ENCODE assay signal across 7 cellular contexts in genomic region chr12:67068773-67069450, GRCh38.
DNase-seq lines count a peak whose midpoint lies in the region; ATAC-seq, FAIRE-seq and TF ChIP-seq lines count a peak whose summit lies in the region.

No MANE protein-coding gene starts in this region.

- peaks cover 35% of the 10 kb centered on the region for H3K27me3 ChIP-seq in HCT116 (ENCODE audit: insufficient read depth, low read length)
- H3K27me3 ChIP-seq in ectodermal cell (ENCODE audit: control insufficient read depth, insufficient read depth, low read length, poor library complexity, severe bottlenecking): peaks cover 7% of the 10 kb centered on the region
- H3K27me3 ChIP-seq in suprapubic skin: peaks cover 11% of the 10 kb centered on the region

- no peak for FAIRE-seq in GM12892 (lab: Jason Lieb, UNC)

- DNase-seq in GM12892 (ENCODE audit: insufficient read length) (peak; percentile 14), HCT116 (ENCODE audit: low read depth, low spot score) (no peak), NCI-H1048 (lab: John Stamatoyannopoulos, UW) (peak; percentile 13), suprapubic skin (ENCODE audit: low spot score in 2 of 2) (no peak)
- peak; percentile 29 to 47 for DNase-seq in activated CD4-positive, alpha-beta T cell treated with anti-CD3 and anti-CD28 coated beads for 4 hours

- no peak for TF ChIP-seq CTCF in HCT116 (IDR thresholded peaks at IDR 0.05 in 2 of 3, conservative IDR thresholded peaks at IDR 0.05 in 1 of 3; ENCODE audit: borderline replicate concordance in 1 of 3, insufficient read depth in 1 of 3, low read depth in 2 of 3, low read length in 2 of 3)
- TF ChIP-seq CTCF in suprapubic skin (IDR thresholded peaks at IDR 0.05): no peak

- no peak for TF ChIP-seq POLR2A in GM12892 (IDR thresholded peaks at IDR 0.05; ENCODE audit: low read depth, low read length)
- TF ChIP-seq POLR2A in HCT116 (IDR thresholded peaks at IDR 0.05; ENCODE audit: borderline replicate concordance, extremely low read depth, insufficient read depth, insufficient read length): no peak
- TF ChIP-seq POLR2A in suprapubic skin (IDR thresholded peaks at IDR 0.05): no peak

- no peak for TF ChIP-seq RAD21 in HCT116 (IDR thresholded peaks at IDR 0.05; ENCODE audit: low read depth)

- H3K9me3 ChIP-seq in HCT116 (ENCODE audit: control insufficient read depth in 1 of 2, insufficient read depth in 1 of 2, low read depth in 1 of 2, low read length in 2 of 2): no peaks in the 10 kb centered on the region
- H3K9me3 ChIP-seq in ectodermal cell (ENCODE audit: control insufficient read depth, low read length): no peaks in the 10 kb centered on the region
- no peaks in the 10 kb centered on the region for H3K9me3 ChIP-seq in mesodermal cell (ENCODE audit: control insufficient read depth, low read length)
- no peaks in the 10 kb centered on the region for H3K9me3 ChIP-seq in suprapubic skin

- H3K9ac ChIP-seq in HCT116 (ENCODE audit: low read length): no peak overlapping the region

- H3K36me3 ChIP-seq in HCT116 (ENCODE audit: control insufficient read depth in 1 of 2, insufficient read depth in 2 of 2, low read length in 2 of 2) (no peaks in the 10 kb centered on the region), ectodermal cell (ENCODE audit: control insufficient read depth, insufficient read depth, low read length) (no peaks in the 10 kb centered on the region), mesodermal cell (ENCODE audit: control insufficient read depth, insufficient read depth, low read length) (no peaks in the 10 kb centered on the region), suprapubic skin (no peaks in the 10 kb centered on the region)

- TF ChIP-seq EP300 in suprapubic skin (IDR thresholded peaks at IDR 0.05): no peak

- 0% methylated on average over 76 to 80 of the region's 81 CpGs for WGBS in ectodermal cell, 2 experiments
- WGBS in mesodermal cell (ENCODE audit: insufficient coverage in 2 of 2), 2 experiments: 0% methylated on average over 28 to 47 of the region's 81 CpGs
- 2% methylated on average over 25 of the region's 81 CpGs for WGBS in suprapubic skin

- peak overlapping the region; percentile 29 to 46 for H3K4me3 ChIP-seq in HCT116 (replicated peaks in 1 of 2; ENCODE audit: low read depth in 1 of 2, low read length in 2 of 2)
- H3K4me3 ChIP-seq in ectodermal cell (ENCODE audit: insufficient read depth, low read depth, low read length): peak overlapping the region; percentile 72
- H3K4me3 ChIP-seq in mesodermal cell (ENCODE audit: extremely low read depth, insufficient read depth, low read length, poor library complexity, severe bottlenecking): peak overlapping the region; percentile 53
- H3K4me3 ChIP-seq in suprapubic skin: peak overlapping the region; percentile 65

- H4K20me1 ChIP-seq in HCT116 (ENCODE audit: insufficient read depth): no peaks in the 10 kb centered on the region

- intact Hi-C loops in HCT116 (cut with micrococcal nuclease): no loop called here

- POLR2A ChIA-PET in HCT116 (lab: Charles Lee): no interaction called here

- CTCF ChIA-PET in HCT116 (lab: Charles Lee): no interaction called here

- no TSS peak for BruUV-seq in HCT116 (replicated peaks; lab: Mats Ljungman, UMichigan)

- ATAC-seq in HCT116: peak; percentile 72

- no peaks in the 10 kb centered on the region for H3K79me2 ChIP-seq in HCT116 (ENCODE audit: insufficient read depth, low read length)

- peaks cover 0 to 3% of the 10 kb centered on the region in 2 experiments; a peak in 2 of 4 replicates for H3K4me1 ChIP-seq in HCT116 (ENCODE audit: control insufficient read depth in 1 of 2, insufficient read depth in 2 of 2, low read length in 2 of 2)
- peaks cover 9% of the 10 kb centered on the region for H3K4me1 ChIP-seq in ectodermal cell (ENCODE audit: control insufficient read depth, insufficient read depth, low read length)
- H3K4me1 ChIP-seq in mesodermal cell (ENCODE audit: control insufficient read depth, insufficient read depth, low read length, poor library complexity, severe bottlenecking): peaks cover 11% of the 10 kb centered on the region
- peaks cover 23% of the 10 kb centered on the region for H3K4me1 ChIP-seq in suprapubic skin

- no peak overlapping the region for H3K27ac ChIP-seq in HCT116 (ENCODE audit: low read depth, low read length)
- H3K27ac ChIP-seq in ectodermal cell (ENCODE audit: insufficient read depth, low read depth, low read length, poor library complexity, severe bottlenecking): peak overlapping the region; percentile 51
- H3K27ac ChIP-seq in mesodermal cell (ENCODE audit: low read depth, low read length, severe bottlenecking): peak overlapping the region; percentile 56
- peak overlapping the region; percentile 89 for H3K27ac ChIP-seq in suprapubic skin

- RAD21 ChIA-PET in HCT116 (lab: Charles Lee; ENCODE audit: low non-redundant PET in 1 of 2, low total read pairs in 2 of 2, uncharacterized antibody in 2 of 2, unreplicated experiment in 2 of 2): no interaction called here

- peak overlapping the region; percentile 62 for H3K4me2 ChIP-seq in HCT116 (ENCODE audit: low read length)

- no peaks in the 10 kb centered on the region for H3K9me2 ChIP-seq in HCT116 (ENCODE audit: insufficient read depth)

- no peak overlapping the region for H2AFZ ChIP-seq in HCT116 (ENCODE audit: low read depth, low read length, poor library complexity, severe bottlenecking)

TF ChIP-seq in HCT116, 20 proteins besides CTCF, POLR2A, EP300 and RAD21:
- no peak for TF ChIP-seq JUND (IDR thresholded peaks at IDR 0.05)
- TF ChIP-seq POLR2AphosphoS5 (IDR thresholded peaks at IDR 0.05; ENCODE audit: low read depth, low read length): no peak
- no peak for TF ChIP-seq ZFX (IDR thresholded peaks at IDR 0.05)
- TF ChIP-seq MAX (IDR thresholded peaks at IDR 0.05): no peak
- TF ChIP-seq ZNF274 (IDR thresholded peaks at IDR 0.05; ENCODE audit: low read depth, low read length): no peak
- TF ChIP-seq EGR1 (IDR thresholded peaks at IDR 0.05; ENCODE audit: low read depth): no peak
- TF ChIP-seq REST (IDR thresholded peaks at IDR 0.05; ENCODE audit: low read depth): no peak
- no peak for TF ChIP-seq SIN3A (IDR thresholded peaks at IDR 0.05; ENCODE audit: low read depth)
- TF ChIP-seq ZBTB33 (IDR thresholded peaks at IDR 0.05; ENCODE audit: extremely low read depth, insufficient replicate concordance, low read length): no peak
- no peak for TF ChIP-seq SRF (IDR thresholded peaks at IDR 0.05; ENCODE audit: low read depth)
- no peak for TF ChIP-seq YY1 (IDR thresholded peaks at IDR 0.05; ENCODE audit: extremely low read depth, insufficient replicate concordance, low read depth, low read length)
- no peak for TF ChIP-seq TCF7L2 (IDR thresholded peaks at IDR 0.05; ENCODE audit: borderline replicate concordance, extremely low read depth, insufficient read depth, insufficient read length)

Comparison
In these comparisons a context has a peak if more than half of its experiments do, and no peak if none do; other contexts are left out.
1. DNase-seq: peak in GM12892 (single experiment), NCI-H1048 (single experiment) and activated CD4-positive, alpha-beta T cell treated with anti-CD3 and anti-CD28 coated beads for 4 hours (2 of 2); none in HCT116 (single experiment) and suprapubic skin (0 of 2).
2. Peak in every context shown above with its lines, with median percentiles within 50 percentile points of each other: H3K4me3 ChIP-seq.